In the genomic region with DNA sequence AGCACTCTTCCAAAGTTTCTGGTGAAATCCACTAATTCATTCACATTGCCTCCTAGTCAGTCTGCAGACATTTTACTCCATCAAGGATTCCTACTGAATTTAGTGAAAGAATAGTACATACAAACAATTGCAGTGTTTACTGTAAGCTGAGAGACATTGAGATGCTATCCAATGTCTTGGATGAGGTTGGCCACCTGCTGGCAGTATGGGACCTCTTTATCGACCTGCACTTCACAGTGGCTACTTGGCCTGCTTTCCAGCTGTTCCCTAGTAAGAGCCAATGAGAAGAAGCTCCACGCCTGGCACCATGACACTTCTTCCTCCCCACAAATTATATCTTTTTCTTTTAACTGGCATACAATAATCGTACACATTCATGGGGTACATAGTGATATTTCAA, we compare ENCODE assay signal across 16 cellular contexts.
"Had no signal": no experiment of that assay in that cellular context is flagged by ENCODE, and none has a peak within 500 bp of the region (broad histone marks: within the 10 kb centered on the region; RNA-seq: fewer than 3 reads in every experiment).

No MANE protein-coding gene starts in this region.

- H3K27ac Mint-ChIP-seq: activated CD4-positive, alpha-beta memory T cell treated with anti-CD3 and anti-CD28 coated beads for 36 hours; activated naive CD8-positive, alpha-beta T cell; naive thymus-derived CD4-positive, alpha-beta T cell had no signal

- H3K4me3 Mint-ChIP-seq: activated CD4-positive, alpha-beta memory T cell treated with anti-CD3 and anti-CD28 coated beads for 36 hours; activated naive CD8-positive, alpha-beta T cell; activated T-cell treated with anti-CD3 and anti-CD28 coated beads, Interleukin-2, amount 50 U/mL, for 4 hours; naive thymus-derived CD4-positive, alpha-beta T cell had no signal

- H3K4me1 Mint-ChIP-seq: naive thymus-derived CD4-positive, alpha-beta T cell had no signal

- ATAC-seq: activated T-cell treated with anti-CD3 and anti-CD28 coated beads, Interleukin-2, amount 50 U/mL, for 4 hours; left lobe of liver; mucosa of descending colon; naive thymus-derived CD4-positive, alpha-beta T cell had no signal

- H3K4me1 ChIP-seq: parathyroid adenoma, stomach, testis, upper lobe of left lung had no signal

- DNase-seq: activated CD4-positive, alpha-beta memory T cell treated with anti-CD3 and anti-CD28 coated beads for 36 hours; activated effector memory CD4-positive, alpha-beta T cell treated with anti-CD3 and anti-CD28 coated beads, Interleukin-2, amount 50 U/mL, for 16 hours; activated T-cell treated with anti-CD3 and anti-CD28 coated beads, Interleukin-2, amount 50 U/mL, for 4 hours; amniotic stem cell; dorsolateral prefrontal cortex; erythroblast; mucosa of descending colon; naive thymus-derived CD4-positive, alpha-beta T cell; stimulated activated CD4-positive, alpha-beta T cell treated with anti-CD3 and anti-CD28 coated beads, Interleukin-1b, Interleukin-23, amount 100 ng/mL, for 48 hours; stomach; testis; upper lobe of left lung had no signal

- H3K27ac ChIP-seq: dorsolateral prefrontal cortex, hepatocyte, parathyroid adenoma, stomach, testis, upper lobe of left lung had no signal

- H3K27me3 ChIP-seq: hepatocyte, stomach, testis, upper lobe of left lung had no signal

- H3K36me3 ChIP-seq: stomach, upper lobe of left lung had no signal

- H3K4me3 ChIP-seq: dorsolateral prefrontal cortex, hepatocyte, mucosa of descending colon, stomach, testis, upper lobe of left lung had no signal

- H3K9me3 ChIP-seq: testis, upper lobe of left lung had no signal
